Comparison of ENCODE assay signal across 11 cellular contexts in genomic region chr2:15673919-15674636, GRCh38.
DNase-seq lines count a peak whose midpoint lies in the region; ATAC-seq and TF ChIP-seq lines count a peak whose summit lies in the region.
"Had no signal": no experiment of that assay in that cellular context is flagged by ENCODE, and none has a peak within 500 bp of the region (broad histone marks: within the 10 kb centered on the region; RNA-seq: fewer than 3 reads in every experiment).

No MANE protein-coding gene starts in this region.

- H3K4me1 Mint-ChIP-seq in GM23338, result peaks cover 11% of the 10 kb centered on the region
- H3K4me1 Mint-ChIP-seq: activated CD4-positive, alpha-beta T cell treated with anti-CD3 and anti-CD28 coated beads, Interleukin-2, amount 10 ng/mL, durations not matched to agents 24 days and 14 days had no signal

- no peak overlapping the region for H4K8ac ChIP-seq in neuronal stem cell (ENCODE audit: low read depth, low read length)

- DNase-seq in GM23338 (ENCODE audit: low spot score) (no peak), SW480 (ENCODE audit: low spot score) (peak; percentile 87), foreskin keratinocyte (peak in 1 of 2 donors; percentile 40), neuronal stem cell (ENCODE audit: low spot score) (no peak), colonic mucosa (no peak), AG08395 (ENCODE audit: low spot score) (no peak), tibial nerve (ENCODE audit: low spot score in 2 of 2) (no peak)
- DNase-seq in stimulated activated CD4-positive, alpha-beta T cell treated with anti-CD3 and anti-CD28 coated beads, Interleukin-12 subunit alpha, Interleukin-12 subunit beta, amount 100 ng/mL, for 4 hours, result no peak
- DNase-seq: activated CD4-positive, alpha-beta T cell treated with anti-CD3 and anti-CD28 coated beads, Interleukin-2, amount 10 ng/mL, durations not matched to agents 24 days and 14 days; activated naive CD4-positive, alpha-beta T cell treated with Interleukin-2 at 50 U/mL for 16 hours; KG1 had no signal

- peak overlapping the region; percentile 69 for H3K18ac ChIP-seq in neuronal stem cell (ENCODE audit: low read length)

- peak; percentile 71 for ATAC-seq in GM23338
- peak; percentile 18 for ATAC-seq in foreskin keratinocyte

- H3K4ac ChIP-seq in neuronal stem cell (ENCODE audit: low read length), result no peak overlapping the region

- no peak for TF ChIP-seq EP300 in tibial nerve (IDR thresholded peaks at IDR 0.05)

- no peak for TF ChIP-seq CTCF in GM23338 (conservative IDR thresholded peaks at IDR 0.05; ENCODE audit: low read depth in 2 of 2)
- no peak for TF ChIP-seq CTCF in foreskin keratinocyte (conservative IDR thresholded peaks at IDR 0.05)
- no peak for TF ChIP-seq CTCF in colonic mucosa (IDR thresholded peaks at IDR 0.05)
- no peak for TF ChIP-seq CTCF in tibial nerve (IDR thresholded peaks at IDR 0.05)

- H3K27ac Mint-ChIP-seq in GM23338, result no peak overlapping the region
- H3K27ac Mint-ChIP-seq: activated CD4-positive, alpha-beta T cell treated with anti-CD3 and anti-CD28 coated beads, Interleukin-2, amount 10 ng/mL, durations not matched to agents 24 days and 14 days had no signal

- H3K36me3 Mint-ChIP-seq in GM23338 (ENCODE audit: low read depth), result peaks cover 6% of the 10 kb centered on the region; the same call in 1 of the 3 replicates

- H3K36me3 ChIP-seq in GM23338 (ENCODE audit: insufficient read depth) (no peaks in the 10 kb centered on the region), neuronal stem cell (replicated peaks in 1 of 2; ENCODE audit: control insufficient read depth in 2 of 2, insufficient read depth in 2 of 2, low read length in 2 of 2) (no peaks in the 10 kb centered on the region), colonic mucosa (no peaks in the 10 kb centered on the region), tibial nerve (no peaks in the 10 kb centered on the region)

- H3K9ac ChIP-seq in neuronal stem cell (ENCODE audit: low read depth, low read length, poor library complexity) (no peak overlapping the region), colonic mucosa (ENCODE audit: low read depth in 2 of 2, low read length in 2 of 2) (no peak overlapping the region)

- H3K23ac ChIP-seq in neuronal stem cell (ENCODE audit: low read depth, low read length, poor library complexity), result no peak overlapping the region

- no CpG with 5 or more reads among the region's 7 CpGs for WGBS in neuronal stem cell (ENCODE audit: extremely low coverage in 2 of 2, insufficient read length in 2 of 2, insufficient replicate concordance in 1 of 2), 2 donors
- WGBS in tibial nerve, 2 donors, result 63 to 78% methylated on average over 7 of the region's 7 CpGs

- H3K4me1 ChIP-seq in GM23338 (ENCODE audit: insufficient read depth) (no peaks in the 10 kb centered on the region), foreskin keratinocyte (peaks cover 14% of the 10 kb centered on the region), neuronal stem cell (ENCODE audit: control insufficient read depth in 2 of 2, insufficient read depth in 1 of 2, low read depth in 1 of 2, low read length in 2 of 2) (peaks cover under 1 to 17% of the 10 kb centered on the region in 2 donors), colonic mucosa (no peaks in the 10 kb centered on the region), tibial nerve (peaks cover 0 to 19% (median 0%) of the 10 kb centered on the region in 4 donors)

- H3F3A ChIP-seq in GM23338 (replicated peaks; ENCODE audit: low read depth), result no peaks in the 10 kb centered on the region

- H3K79me1 ChIP-seq in neuronal stem cell (ENCODE audit: low read depth, low read length), result no peaks in the 10 kb centered on the region

- H3K4me2 ChIP-seq in GM23338 (no peak overlapping the region), neuronal stem cell (ENCODE audit: insufficient read depth, low read length, poor library complexity, severe bottlenecking) (no peak overlapping the region)

- H3K27me3 ChIP-seq in GM23338 (ENCODE audit: insufficient read depth) (no peaks in the 10 kb centered on the region), foreskin keratinocyte (no peaks in the 10 kb centered on the region), neuronal stem cell (ENCODE audit: control insufficient read depth in 3 of 3, insufficient read depth in 3 of 3, low read depth in 1 of 3, low read length in 3 of 3) (no peaks in the 10 kb centered on the region), colonic mucosa (no peaks in the 10 kb centered on the region), tibial nerve (no peaks in the 10 kb centered on the region)

- no peak overlapping the region for H2BK15ac ChIP-seq in neuronal stem cell (ENCODE audit: low read length)

- no peak overlapping the region for H2AK5ac ChIP-seq in neuronal stem cell (ENCODE audit: low read depth, low read length)

- H2BK120ac ChIP-seq in neuronal stem cell (ENCODE audit: low read depth, low read length), result no peak overlapping the region

- no peak overlapping the region for H3K4me3 Mint-ChIP-seq in GM23338
- H3K4me3 Mint-ChIP-seq: activated CD4-positive, alpha-beta T cell treated with anti-CD3 and anti-CD28 coated beads, Interleukin-2, amount 10 ng/mL, durations not matched to agents 24 days and 14 days had no signal

- no peak for TF ChIP-seq POLR2A in tibial nerve (IDR thresholded peaks at IDR 0.05)

- peaks cover 12% of the 10 kb centered on the region for H3K9me3 Mint-ChIP-seq in GM23338
- H3K9me3 Mint-ChIP-seq: activated CD4-positive, alpha-beta T cell treated with anti-CD3 and anti-CD28 coated beads, Interleukin-2, amount 10 ng/mL, durations not matched to agents 24 days and 14 days had no signal

- peaks cover 13% of the 10 kb centered on the region for H3K27me3 Mint-ChIP-seq in GM23338 (ENCODE audit: insufficient read depth, low read depth, poor library complexity)
- H3K27me3 Mint-ChIP-seq: activated CD4-positive, alpha-beta T cell treated with anti-CD3 and anti-CD28 coated beads, Interleukin-2, amount 10 ng/mL, durations not matched to agents 24 days and 14 days had no signal

- no peak overlapping the region for H4K91ac ChIP-seq in neuronal stem cell (ENCODE audit: low read depth, low read length, poor library complexity)

- H3K79me2 ChIP-seq in GM23338 (replicated peaks; ENCODE audit: insufficient read depth), result no peaks in the 10 kb centered on the region

- H3K9me2 ChIP-seq in GM23338 (ENCODE audit: insufficient read depth), result no peaks in the 10 kb centered on the region; the same call in 1 of the 2 replicates

- intact Hi-C loops in colonic mucosa (cut with DNase I), result no loop called here

- H2BK12ac ChIP-seq in neuronal stem cell (ENCODE audit: low read length), result no peak overlapping the region

- no peak overlapping the region for H3K4me3 ChIP-seq in GM23338
- no peak overlapping the region for H3K4me3 ChIP-seq in neuronal stem cell (ENCODE audit: low read length in 2 of 2)
- no peak overlapping the region for H3K4me3 ChIP-seq in colonic mucosa
- no peak overlapping the region for H3K4me3 ChIP-seq in tibial nerve

- H2AFZ ChIP-seq in GM23338 (peak overlapping the region; percentile 23), neuronal stem cell (ENCODE audit: low read length) (peak overlapping the region; percentile 32)

- H3K27ac ChIP-seq in GM23338 (ENCODE audit: low read depth) (no peak overlapping the region), foreskin keratinocyte (no peak overlapping the region), neuronal stem cell (replicated peaks; ENCODE audit: low read length) (no peak overlapping the region), colonic mucosa (no peak overlapping the region), tibial nerve (no peak overlapping the region)

- no peak overlapping the region for H3K14ac ChIP-seq in neuronal stem cell (ENCODE audit: low read length)

- no peaks in the 10 kb centered on the region for H4K20me1 ChIP-seq in GM23338 (replicated peaks; ENCODE audit: insufficient read depth)

- peaks cover 0 to 3% of the 10 kb centered on the region in 2 donors for H3K9me3 ChIP-seq in neuronal stem cell (replicated peaks in 1 of 2; ENCODE audit: control insufficient read depth in 2 of 2, insufficient read depth in 1 of 2, low read depth in 1 of 2, low read length in 2 of 2)
- H3K9me3 ChIP-seq in colonic mucosa, result no peaks in the 10 kb centered on the region
- no peaks in the 10 kb centered on the region for H3K9me3 ChIP-seq in tibial nerve

- no peak overlapping the region for H2BK5ac ChIP-seq in neuronal stem cell (ENCODE audit: low read length)

TF ChIP-seq in GM23338, 12 proteins besides CTCF, POLR2A, EP300 and RAD21 (continues in another document):
- no peak for TF ChIP-seq ETS1 (IDR thresholded peaks at IDR 0.05)
- TF ChIP-seq ZNF114 (CRISPR knock-in tag; IDR thresholded peaks at IDR 0.05), result no peak
- no peak for TF ChIP-seq STAT1 (IDR thresholded peaks at IDR 0.05; ENCODE audit: unreplicated experiment)
- no peak for TF ChIP-seq POLR2AphosphoS5 (IDR thresholded peaks at IDR 0.05; ENCODE audit: low read depth)
- TF ChIP-seq EZH2phosphoT487 (IDR thresholded peaks at IDR 0.05; ENCODE audit: unreplicated experiment), result no peak
